2 cellular contexts compared by ENCODE assay signal in genomic region chr3:36164400-36164799, GRCh38.
TF ChIP-seq lines count a peak whose summit lies in the region.

No MANE protein-coding gene starts in this region.

TF ChIP-seq in SK-N-SH, 30 proteins besides CTCF, POLR2A, EP300 and RAD21 (continued from another document):
- TF ChIP-seq PBX3 (IDR thresholded peaks at IDR 0.05) (peak; percentile 60), NFIC (IDR thresholded peaks at IDR 0.05; ENCODE audit: borderline replicate concordance) (peak; percentile 68)

TF ChIP-seq in SK-N-SH treated with all-trans-retinoic acid at 6 μM for 48 hours, 23 proteins besides CTCF, POLR2A, EP300 and RAD21 (continued from another document):
- no peak for TF ChIP-seq TSHZ2 (CRISPR knock-in tag; IDR thresholded peaks at IDR 0.05)
- TF ChIP-seq ISL1 (CRISPR knock-in tag; IDR thresholded peaks at IDR 0.05): no peak
- no peak for TF ChIP-seq GLIS3 (CRISPR knock-in tag; IDR thresholded peaks at IDR 0.05)
- TF ChIP-seq RARB (CRISPR knock-in tag; IDR thresholded peaks at IDR 0.05): no peak
- TF ChIP-seq TOX (CRISPR knock-in tag; IDR thresholded peaks at IDR 0.05; ENCODE audit: borderline replicate concordance): no peak
- TF ChIP-seq ZC3H10 (CRISPR knock-in tag; IDR thresholded peaks at IDR 0.05): no peak
- no peak for TF ChIP-seq PPARA (CRISPR knock-in tag; IDR thresholded peaks at IDR 0.05; ENCODE audit: borderline replicate concordance)
- no peak for TF ChIP-seq PATZ1 (CRISPR knock-in tag; IDR thresholded peaks at IDR 0.05; ENCODE audit: borderline replicate concordance)
- no peak for TF ChIP-seq ZNF565 (CRISPR knock-in tag; conservative IDR thresholded peaks at IDR 0.05; ENCODE audit: low read depth)
- no peak for TF ChIP-seq ZFP3 (CRISPR knock-in tag; IDR thresholded peaks at IDR 0.05)
- TF ChIP-seq ESRRG (CRISPR knock-in tag; IDR thresholded peaks at IDR 0.05): no peak
- no peak for TF ChIP-seq CSDC2 (CRISPR knock-in tag; IDR thresholded peaks at IDR 0.05)
- no peak for TF ChIP-seq CSRNP3 (CRISPR knock-in tag; IDR thresholded peaks at IDR 0.05)
